In the genomic region with DNA sequence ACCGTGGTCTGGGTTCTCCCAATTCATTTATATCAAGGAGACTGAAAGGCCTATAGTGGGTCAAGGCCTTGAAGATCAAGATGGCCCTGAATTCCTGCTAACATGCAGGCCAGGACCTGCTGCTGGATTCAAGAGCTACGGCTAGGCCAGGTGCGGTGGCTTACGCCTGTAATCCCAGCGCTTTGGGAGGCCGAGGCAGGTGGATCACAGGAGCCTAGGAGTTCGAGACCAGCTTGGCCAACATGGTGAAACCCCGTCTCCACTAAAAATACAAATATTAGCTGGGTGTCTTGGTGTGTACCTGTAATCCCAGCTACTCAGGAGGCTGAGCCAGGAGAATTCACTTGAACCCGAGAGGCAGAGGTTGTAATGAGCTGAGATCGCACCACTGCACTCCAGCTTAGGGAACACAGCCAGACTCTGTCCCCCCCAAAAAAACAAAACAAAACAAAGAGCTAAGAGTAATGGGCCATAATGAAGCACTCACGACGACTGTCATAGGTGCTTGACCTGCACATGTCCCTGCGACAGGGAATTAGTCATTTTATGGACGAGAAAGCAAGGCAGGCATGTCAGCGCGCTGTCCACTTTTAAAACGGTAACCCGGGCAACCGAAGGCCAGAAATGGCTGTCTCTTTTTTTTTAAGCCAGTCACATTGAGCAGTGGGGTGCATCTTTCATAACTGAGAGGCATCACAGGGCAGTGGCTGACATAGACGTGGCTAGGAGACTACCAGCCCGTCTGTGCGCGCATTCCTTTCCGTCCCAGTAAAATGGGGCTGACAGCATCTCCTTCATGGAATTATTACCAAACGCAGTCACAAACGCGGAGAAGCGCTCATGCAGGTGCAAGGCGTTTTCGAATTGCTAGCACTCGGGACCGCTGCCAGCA, we compare ENCODE assay signal across 8 cellular contexts. TPM values are rescaled to one million over a fixed set of nuclear protein-coding genes. Genes with fewer than 3 reads are reported as not detected.
DNase-seq lines count a peak whose midpoint lies in the region; ATAC-seq, FAIRE-seq and TF ChIP-seq lines count a peak whose summit lies in the region.

No MANE protein-coding gene starts in this region.

- peaks cover 14 to 23% of the 10 kb centered on the region in 2 experiments for H4K20me1 ChIP-seq in H1 (replicated peaks in 1 of 2; ENCODE audit: control insufficient read depth in 1 of 2, insufficient read depth in 2 of 2, low read length in 2 of 2)

- peak overlapping the region; percentile 44 for H4K91ac ChIP-seq in H1 (replicated peaks; ENCODE audit: insufficient read length, low read length)
- no peak overlapping the region for H4K91ac ChIP-seq in neuronal stem cell (ENCODE audit: low read depth, low read length, poor library complexity)

- intact Hi-C loops in head of caudate nucleus (cut with DNase I) = loop anchor here (10.0 kb wide), 3 partner anchors 52 to 268 kb away; a partner anchor contains a TSS

- H2BK12ac ChIP-seq in H1 (ENCODE audit: low read depth, low read length) (no peak overlapping the region), neuronal stem cell (ENCODE audit: low read length) (no peak overlapping the region)

- H3K4me3 ChIP-seq in NT2/D1 (ENCODE audit: insufficient read length, low read depth) (peak overlapping the region; percentile 85), H1 (ENCODE audit: extremely low read depth in 1 of 4, insufficient read depth in 2 of 4, low read depth in 3 of 4, low read length in 4 of 4) (peak overlapping the region; percentile 8 to 72 (median 36)), neuronal stem cell (ENCODE audit: low read length in 2 of 2) (peak overlapping the region; percentile 46 to 71)

- peaks cover 32% of the 10 kb centered on the region for H3K27me3 ChIP-seq in NT2/D1 (ENCODE audit: insufficient read depth, insufficient read length)
- H3K27me3 ChIP-seq in H1 (replicated peaks in 1 of 4; ENCODE audit: control insufficient read depth in 3 of 4, extremely low read depth in 1 of 4, insufficient read depth in 3 of 4, low read length in 3 of 4) = peaks cover 2 to 36% (median 27%) of the 10 kb centered on the region in 4 experiments
- no peaks in the 10 kb centered on the region for H3K27me3 ChIP-seq in neuronal stem cell (ENCODE audit: control insufficient read depth in 3 of 3, insufficient read depth in 3 of 3, low read depth in 1 of 3, low read length in 3 of 3)

- H3K4ac ChIP-seq in H1 (replicated peaks; ENCODE audit: insufficient read length, low read depth, low read length) (no peak overlapping the region), neuronal stem cell (ENCODE audit: low read length) (no peak overlapping the region)

- TF ChIP-seq POLR2A in H1 (IDR thresholded peaks at IDR 0.05; ENCODE audit: control extremely low read depth in 1 of 2, low read depth in 2 of 2, low read length in 2 of 2) = no peak

- H3K4me2 ChIP-seq in H1 (ENCODE audit: insufficient read depth in 1 of 2, low read depth in 2 of 2, low read length in 2 of 2) (peak overlapping the region; percentile 71 to 73), neuronal stem cell (ENCODE audit: insufficient read depth, low read length, poor library complexity, severe bottlenecking) (peak overlapping the region; percentile 64)

- no peak for FAIRE-seq in H1 (lab: Jason Lieb, UNC)

- no peak overlapping the region for H2BK5ac ChIP-seq in H1 (ENCODE audit: low read depth, low read length)
- no peak overlapping the region for H2BK5ac ChIP-seq in neuronal stem cell (ENCODE audit: low read length)

- H2BK15ac ChIP-seq in H1 (ENCODE audit: low read length) (no peak overlapping the region), neuronal stem cell (ENCODE audit: low read length) (no peak overlapping the region)

- H2AFZ ChIP-seq in H1 (ENCODE audit: low read length) (peak overlapping the region; percentile 83; the same call in 1 of the 2 replicates), neuronal stem cell (ENCODE audit: low read length) (peak overlapping the region; percentile 77)

- H3K56ac ChIP-seq in H1 (replicated peaks; ENCODE audit: insufficient read length, low read depth, low read length) = no peak overlapping the region

- no peaks in the 10 kb centered on the region for H3K9me3 ChIP-seq in NT2/D1 (ENCODE audit: insufficient read depth, low read length)
- no peaks in the 10 kb centered on the region for H3K9me3 ChIP-seq in H1 (ENCODE audit: insufficient read depth in 2 of 2, low read depth in 1 of 2, low read length in 1 of 2)
- no peaks in the 10 kb centered on the region for H3K9me3 ChIP-seq in neuronal stem cell (replicated peaks in 1 of 2; ENCODE audit: control insufficient read depth in 2 of 2, insufficient read depth in 1 of 2, low read depth in 1 of 2, low read length in 2 of 2)

- H2AK5ac ChIP-seq in H1 (ENCODE audit: low read depth, low read length) (no peak overlapping the region), neuronal stem cell (ENCODE audit: low read depth, low read length) (no peak overlapping the region)

- H2BK20ac ChIP-seq in H1 (ENCODE audit: low read length) = no peak overlapping the region

- H3K18ac ChIP-seq in H1 (ENCODE audit: extremely low read depth, low read length) (no peak overlapping the region), neuronal stem cell (ENCODE audit: low read length) (peak overlapping the region; percentile 61)

- no peak overlapping the region for H3K27ac ChIP-seq in H1 (ENCODE audit: low read depth, low read length)
- peak overlapping the region; percentile 20 for H3K27ac ChIP-seq in neuronal stem cell (replicated peaks; ENCODE audit: low read length)

- H3K79me1 ChIP-seq in H1 (ENCODE audit: low read depth, low read length) (0 out of 2 replicates have a peak, but pooled peaks cover 2% of the 10 kb centered on the region), neuronal stem cell (ENCODE audit: low read depth, low read length) (peaks cover 10% of the 10 kb centered on the region)

- TF ChIP-seq CTCF in H1 (IDR thresholded peaks at IDR 0.05; ENCODE audit: control extremely low read depth in 1 of 3, insufficient read depth in 1 of 3, low read depth in 1 of 3, low read length in 3 of 3) = no peak

- no peak overlapping the region for H3K23ac ChIP-seq in H1 (ENCODE audit: insufficient read length)
- peak overlapping the region; percentile 65 for H3K23ac ChIP-seq in neuronal stem cell (ENCODE audit: low read depth, low read length, poor library complexity)

- CTCF ChIA-PET in H1 (lab: Charles Lee; ENCODE audit: partially characterized antibody) = interaction anchor here (0.7 to 8.2 kb wide), 8 partner anchors 9 to 126 kb away, joined by 3 to 48 read pairs (median 3); no protein-coding TSS in a partner anchor

- no peak for TF ChIP-seq EP300 in H1 (IDR thresholded peaks at IDR 0.05; ENCODE audit: borderline replicate concordance in 1 of 2, low read depth in 2 of 2, low read length in 2 of 2)

- peak; percentile 41 for DNase-seq in NCI-H446 treated with DMSO at 0.1 percent for 48 hours (lab: John Stamatoyannopoulos, UW)
- no peak for DNase-seq in NCI-H446 (lab: John Stamatoyannopoulos, UW)
- DNase-seq in NT2/D1 (ENCODE audit: low read depth, low spot score) = no peak
- no peak for DNase-seq in H1 (ENCODE audit: low read depth in 1 of 2, low spot score in 2 of 2)
- DNase-seq in neuronal stem cell (ENCODE audit: low spot score) = no peak
- DNase-seq in head of caudate nucleus = no peak

- TF ChIP-seq RAD21 in H1 (IDR thresholded peaks at IDR 0.05 in 1 of 2, conservative IDR thresholded peaks at IDR 0.05 in 1 of 2; ENCODE audit: low read depth in 2 of 2, low read length in 2 of 2) = no peak

- no peaks in the 10 kb centered on the region for H3K79me2 ChIP-seq in H1 (ENCODE audit: control insufficient read depth in 1 of 2, insufficient read depth in 2 of 2, low read length in 2 of 2)

- H2BK120ac ChIP-seq in H1 (replicated peaks; ENCODE audit: low read depth, low read length) (no peak overlapping the region), neuronal stem cell (ENCODE audit: low read depth, low read length) (no peak overlapping the region)

- WGBS in H1 (ENCODE audit: extremely low coverage in 1 of 2, insufficient coverage in 1 of 2, insufficient read length in 1 of 2, insufficient replicate concordance in 2 of 2, low coverage in 1 of 2, low lambda C conversion rate in 2 of 2, missing lambda C conversion rate in 1 of 2), 2 experiments = 54% methylated on average over 32 of the region's 32 CpGs; no CpG with 5 or more reads in 1 of the 2 experiments
- WGBS in neuronal stem cell (ENCODE audit: extremely low coverage in 2 of 2, insufficient read length in 2 of 2, insufficient replicate concordance in 1 of 2), 2 donors = no CpG with 5 or more reads among the region's 32 CpGs

- ATAC-seq in GM18867 (IDR thresholded peaks at IDR 0.05; ENCODE audit: unreplicated experiment) = no peak
- no peak for ATAC-seq in activated CD4-positive, CD25-positive, alpha-beta regulatory T cell treated with anti-CD3 and anti-CD28 coated beads, Interleukin-2, amount 50 U/mL, for 24 hours

- POLR2A ChIA-PET in H1 (lab: Charles Lee; ENCODE audit: partially characterized antibody) = interaction anchor here (0.6 to 1.3 kb wide), 4 partner anchors 18 to 279 kb away, joined by 4 to 5 read pairs (median 4); no protein-coding TSS in a partner anchor

- peaks cover 7% of the 10 kb centered on the region for H3K4me1 ChIP-seq in NT2/D1 (ENCODE audit: insufficient read depth, insufficient read length)
- H3K4me1 ChIP-seq in H1 (replicated peaks in 1 of 4; ENCODE audit: control insufficient read depth in 3 of 4, insufficient read depth in 4 of 4, low read length in 3 of 4) = peaks cover 2 to 13% (median 6%) of the 10 kb centered on the region in 4 experiments; a peak in 6 of 7 replicates
- H3K4me1 ChIP-seq in neuronal stem cell (ENCODE audit: control insufficient read depth in 2 of 2, insufficient read depth in 1 of 2, low read depth in 1 of 2, low read length in 2 of 2) = peaks cover 9 to 26% of the 10 kb centered on the region in 2 donors

- H4K5ac ChIP-seq in H1 (ENCODE audit: insufficient read length, low read depth, low read length) = no peak overlapping the region

- H3K14ac ChIP-seq in H1 (ENCODE audit: insufficient read length) = no peak overlapping the region
- H3K14ac ChIP-seq in neuronal stem cell (ENCODE audit: low read length) = no peak overlapping the region

- H3K36me3 ChIP-seq in NT2/D1 (ENCODE audit: insufficient read depth, insufficient read length, low read length) (peaks cover 65% of the 10 kb centered on the region), H1 (ENCODE audit: control insufficient read depth in 2 of 4, insufficient read depth in 4 of 4, low read length in 3 of 4) (no peaks in the 10 kb centered on the region; a peak in 1 of 8 replicates), neuronal stem cell (replicated peaks in 1 of 2; ENCODE audit: control insufficient read depth in 2 of 2, insufficient read depth in 2 of 2, low read length in 2 of 2) (peaks cover 35 to 67% of the 10 kb centered on the region in 2 donors)

- H4K8ac ChIP-seq in H1 (ENCODE audit: extremely low read depth, insufficient read depth, low read length) = no peak overlapping the region
- no peak overlapping the region for H4K8ac ChIP-seq in neuronal stem cell (ENCODE audit: low read depth, low read length)

- H3K23me2 ChIP-seq in H1 (ENCODE audit: low read depth, low read length) = peaks cover 12% of the 10 kb centered on the region; the same call in 1 of the 2 replicates

- H3K9ac ChIP-seq in NT2/D1 (ENCODE audit: insufficient read length, low read depth) (peak overlapping the region; percentile 88), H1 (replicated peaks in 1 of 4; ENCODE audit: extremely low read depth in 1 of 4, low read depth in 3 of 4, low read length in 3 of 4) (no peak overlapping the region; a peak in 3 of 7 replicates), neuronal stem cell (ENCODE audit: low read depth, low read length, poor library complexity) (peak overlapping the region; percentile 1)

RNA-seq across cellular contexts. Expression of a gene that starts 1.0 kb away (rescaled TPM):
- total RNA-seq in H1 (2021; fragmentation: NEBNext Ultra II Directional; extraction: Animal tissue kit (Norgen Biotek cat#: 25700)) = 12.9 and 13.9 TPM in 2 replicates
- polyA plus RNA-seq in H1 (2011; rRNA removed) = 2.4 and 3.8 TPM in 2 replicates
- polyA plus RNA-seq in H1 (2011; cell fraction: cytosol; rRNA removed) = 2.2 TPM
- polyA plus RNA-seq in H1 (2011; cell fraction: nucleus; rRNA removed) = 20.7 TPM
- 7.4 to 11.7 TPM (median 9.5 TPM) in 4 replicates for polyA plus RNA-seq in H1 (2012, experiment 1 of 2)
- polyA plus RNA-seq in H1 (2012, experiment 2 of 2) = 6.9 TPM
- 9.1 TPM for polyA plus RNA-seq in H1 (2013, experiment 1 of 2)
- 8.2 TPM for polyA plus RNA-seq in H1 (2013, experiment 2 of 2)
- 2.0 and 3.6 TPM in 2 replicates for polyA minus RNA-seq in H1 (2011; rRNA and poly(A)+ RNA removed)
- polyA minus RNA-seq in H1 (2011; cell fraction: cytosol; rRNA and poly(A)+ RNA removed) = 4.8 TPM
- polyA minus RNA-seq in H1 (2011; cell fraction: nucleus; rRNA and poly(A)+ RNA removed) = 11.5 TPM
- polyA plus RNA-seq in neuronal stem cell (2013, experiment 1 of 2) = 30.9 TPM
- 31.8 TPM for polyA plus RNA-seq in neuronal stem cell (2013, experiment 2 of 2)

RNA-seq across cellular contexts. Expression of a gene that starts 6.5 kb away (rescaled TPM):
- total RNA-seq in H1 (2021; fragmentation: NEBNext Ultra II Directional; extraction: Animal tissue kit (Norgen Biotek cat#: 25700)) = 16.1 and 18.9 TPM in 2 replicates
- 3.6 and 8.7 TPM in 2 replicates for polyA plus RNA-seq in H1 (2011; rRNA removed)
- polyA plus RNA-seq in H1 (2011; cell fraction: cytosol; rRNA removed) = 2.8 TPM
- polyA plus RNA-seq in H1 (2011; cell fraction: nucleus; rRNA removed) = 13.6 TPM
- 10.6 to 13.7 TPM (median 12.0 TPM) in 4 replicates for polyA plus RNA-seq in H1 (2012, experiment 1 of 2)
- 11.9 TPM for polyA plus RNA-seq in H1 (2012, experiment 2 of 2)
- 17.6 TPM for polyA plus RNA-seq in H1 (2013, experiment 1 of 2)
- 17.2 TPM for polyA plus RNA-seq in H1 (2013, experiment 2 of 2)
- 1.1 and 2.8 TPM in 2 replicates for polyA minus RNA-seq in H1 (2011; rRNA and poly(A)+ RNA removed)
- polyA minus RNA-seq in H1 (2011; cell fraction: cytosol; rRNA and poly(A)+ RNA removed) = 5.3 TPM
- polyA minus RNA-seq in H1 (2011; cell fraction: nucleus; rRNA and poly(A)+ RNA removed) = 10.0 TPM
- 52.4 TPM for polyA plus RNA-seq in neuronal stem cell (2013, experiment 1 of 2)
- 55.2 TPM for polyA plus RNA-seq in neuronal stem cell (2013, experiment 2 of 2)

RNA-seq across cellular contexts. Expression of a gene that starts 41.8 kb away (rescaled TPM):
- 54.3 and 58.7 TPM in 2 replicates for total RNA-seq in H1 (2021; fragmentation: NEBNext Ultra II Directional; extraction: Animal tissue kit (Norgen Biotek cat#: 25700))
- polyA plus RNA-seq in H1 (2011; rRNA removed) = 5.5 and 9.5 TPM in 2 replicates
- 2.4 TPM for polyA plus RNA-seq in H1 (2011; cell fraction: cytosol; rRNA removed)
- polyA plus RNA-seq in H1 (2011; cell fraction: nucleus; rRNA removed) = 16.9 TPM
- 12.7 to 20.6 TPM (median 16.9 TPM) in 4 replicates for polyA plus RNA-seq in H1 (2012, experiment 1 of 2)
- 8.1 TPM for polyA plus RNA-seq in H1 (2012, experiment 2 of 2)
- 18.2 TPM for polyA plus RNA-seq in H1 (2013, experiment 1 of 2)
- polyA plus RNA-seq in H1 (2013, experiment 2 of 2) = 16.0 TPM
- 11.7 and 17.0 TPM in 2 replicates for polyA minus RNA-seq in H1 (2011; rRNA and poly(A)+ RNA removed)
- 19.4 TPM for polyA minus RNA-seq in H1 (2011; cell fraction: cytosol; rRNA and poly(A)+ RNA removed)
- 27.4 TPM for polyA minus RNA-seq in H1 (2011; cell fraction: nucleus; rRNA and poly(A)+ RNA removed)
- polyA plus RNA-seq in neuronal stem cell (2013, experiment 1 of 2) = 15.9 TPM
- 17.9 TPM for polyA plus RNA-seq in neuronal stem cell (2013, experiment 2 of 2)

RNA-seq across cellular contexts. Expression of a gene that starts 47.0 kb away (rescaled TPM):
- total RNA-seq in H1 (2021; fragmentation: NEBNext Ultra II Directional; extraction: Animal tissue kit (Norgen Biotek cat#: 25700)) = 14.2 and 14.3 TPM in 2 replicates
- polyA plus RNA-seq in H1 (2011; rRNA removed) = 15.3 and 19.0 TPM in 2 replicates
- 12.5 TPM for polyA plus RNA-seq in H1 (2011; cell fraction: cytosol; rRNA removed)
- polyA plus RNA-seq in H1 (2011; cell fraction: nucleus; rRNA removed) = 10.7 TPM
- polyA plus RNA-seq in H1 (2012, experiment 1 of 2) = 9.2 to 11.6 TPM (median 11.0 TPM) in 4 replicates
- 15.1 TPM for polyA plus RNA-seq in H1 (2012, experiment 2 of 2)
- polyA plus RNA-seq in H1 (2013, experiment 1 of 2) = 9.9 TPM
- polyA plus RNA-seq in H1 (2013, experiment 2 of 2) = 9.7 TPM
- 14.8 and 15.0 TPM in 2 replicates for polyA minus RNA-seq in H1 (2011; rRNA and poly(A)+ RNA removed)
- 24.1 TPM for polyA minus RNA-seq in H1 (2011; cell fraction: cytosol; rRNA and poly(A)+ RNA removed)
- 9.4 TPM for polyA minus RNA-seq in H1 (2011; cell fraction: nucleus; rRNA and poly(A)+ RNA removed)
- polyA plus RNA-seq in neuronal stem cell (2013, experiment 1 of 2) = 17.0 TPM
- 18.5 TPM for polyA plus RNA-seq in neuronal stem cell (2013, experiment 2 of 2)

Comparison
In these comparisons a context has a peak if more than half of its experiments do, and no peak if none do; other contexts are left out.
1. H3K9ac ChIP-seq: peak in NT2/D1 (single experiment) and neuronal stem cell (single experiment); none in H1 (0 of 4).
2. Peak in every context shown above with its lines, with median percentiles within 50 percentile points of each other: H3K4me3 ChIP-seq.